ENCODE assay signal across 29 cellular contexts in genomic region chr2:172655838-172656573, GRCh38.
DNase-seq lines count a peak whose midpoint lies in the region; ATAC-seq and TF ChIP-seq lines count a peak whose summit lies in the region.
"Had no signal": no experiment of that assay in that cellular context is flagged by ENCODE, and none has a peak within 500 bp of the region (broad histone marks: within the 10 kb centered on the region; RNA-seq: fewer than 3 reads in every experiment).

No MANE protein-coding gene starts in this region.

- H2AFZ ChIP-seq in PC-3 (ENCODE audit: low read length) = peak overlapping the region; percentile 10; the same call in 1 of the 2 replicates
- H2AFZ ChIP-seq in fibroblast of lung (ENCODE audit: low read length) = no peak overlapping the region

- no peak for DNase-seq in activated naive CD4-positive, alpha-beta T cell treated with anti-CD3 and anti-CD28 coated beads, Interleukin-2, amount 50 U/mL, for 72 hours (ENCODE audit: low spot score in 2 of 2)
- no peak for DNase-seq in activated naive CD4-positive, alpha-beta T cell treated with anti-CD3 and anti-CD28 coated beads for 36 hours
- DNase-seq in PC-3 (peak; percentile 70), fibroblast of lung (ENCODE audit: low read depth in 2 of 2) (peak; percentile 15 to 52), AML-193 (lab: John Stamatoyannopoulos, UW) (no peak), type B pancreatic cell (ENCODE audit: extremely low spot score, unreplicated experiment) (no peak)
- peak in 1 of 2 donors; percentile 11 for DNase-seq in stimulated activated naive CD8-positive, alpha-beta T cell treated with anti-CD3 and anti-CD28 coated beads, Interleukin-15, amount 100 ng/mL, for 72 hours
- DNase-seq in natural killer cell treated with Interleukin-12 subunit alpha and Interleukin-12 subunit beta and Interleukin-15 and Interleukin-18, amount 100 ng/mL, for 72 hours (ENCODE audit: low spot score) = no peak
- DNase-seq: activated CD4-positive, alpha-beta memory T cell treated with anti-CD3 and anti-CD28 coated beads, Interleukin-2, amount 10 ng/mL, durations not matched to agents 7 days and 5 days; activated CD4-positive, CD25-positive, alpha-beta regulatory T cell; activated naive CD4-positive, alpha-beta T cell; amygdala; Calu3; colonic mucosa; DMS79 treated with DMSO at 0.1 percent for 48 hours; effector CD8-positive, alpha-beta T cell; heart left ventricle; NCI-H1105; NCI-H2029; NCI-H2227 treated with DMSO at 0.1 percent for 48 hours; NCI-H69; nephron progenitor cell; pancreas; Peyer's patch; retina; SHP77 treated with DMSO at 0.1 percent for 48 hours; transverse colon had no signal

- no peak overlapping the region for H3K4me3 Mint-ChIP-seq in activated naive CD4-positive, alpha-beta T cell treated with anti-CD3 and anti-CD28 coated beads for 36 hours
- H3K4me3 Mint-ChIP-seq in stimulated activated naive CD8-positive, alpha-beta T cell treated with anti-CD3 and anti-CD28 coated beads, Interleukin-15, amount 100 ng/mL, for 72 hours = no peak overlapping the region
- no peak overlapping the region for H3K4me3 Mint-ChIP-seq in type B pancreatic cell
- no peak overlapping the region for H3K4me3 Mint-ChIP-seq in natural killer cell treated with Interleukin-12 subunit alpha and Interleukin-12 subunit beta and Interleukin-15 and Interleukin-18, amount 100 ng/mL, for 72 hours
- H3K4me3 Mint-ChIP-seq: activated CD4-positive, alpha-beta memory T cell treated with anti-CD3 and anti-CD28 coated beads, Interleukin-2, amount 10 ng/mL, durations not matched to agents 7 days and 5 days; nephron progenitor cell had no signal

- H3K9me3 Mint-ChIP-seq in activated naive CD4-positive, alpha-beta T cell treated with anti-CD3 and anti-CD28 coated beads, Interleukin-2, amount 50 U/mL, for 72 hours = peaks cover 20 to 32% of the 10 kb centered on the region in 2 donors
- peaks cover 25% of the 10 kb centered on the region for H3K9me3 Mint-ChIP-seq in activated naive CD4-positive, alpha-beta T cell treated with anti-CD3 and anti-CD28 coated beads for 36 hours
- H3K9me3 Mint-ChIP-seq in stimulated activated naive CD8-positive, alpha-beta T cell treated with anti-CD3 and anti-CD28 coated beads, Interleukin-15, amount 100 ng/mL, for 72 hours = peaks cover 17 to 37% of the 10 kb centered on the region in 2 donors
- H3K9me3 Mint-ChIP-seq in type B pancreatic cell = peaks cover 15% of the 10 kb centered on the region
- H3K9me3 Mint-ChIP-seq in natural killer cell treated with Interleukin-12 subunit alpha and Interleukin-12 subunit beta and Interleukin-15 and Interleukin-18, amount 100 ng/mL, for 72 hours = peaks cover 19% of the 10 kb centered on the region

- no peaks in the 10 kb centered on the region for H3K9me2 ChIP-seq in PC-3 (replicated peaks; ENCODE audit: low read length)

- BruUV-seq in PC-3 (replicated peaks; lab: Mats Ljungman, UMichigan) = no TSS peak

- H3K4me2 ChIP-seq in PC-3 (ENCODE audit: low read length) = peak overlapping the region; percentile 70
- H3K4me2 ChIP-seq in fibroblast of lung (ENCODE audit: extremely low read depth, insufficient read depth, low read length) = peak overlapping the region; percentile 59

- no peaks in the 10 kb centered on the region for H3K79me2 ChIP-seq in PC-3 (ENCODE audit: low read length)
- no peaks in the 10 kb centered on the region for H3K79me2 ChIP-seq in fibroblast of lung (ENCODE audit: control insufficient read depth, insufficient read depth, low read length)

- ATAC-seq in activated naive CD4-positive, alpha-beta T cell treated with anti-CD3 and anti-CD28 coated beads, Interleukin-2, amount 50 U/mL, for 72 hours = peak; percentile 58 to 87
- ATAC-seq in PC-3 = peak; percentile 72
- peak; percentile 78 for ATAC-seq in stimulated activated naive CD8-positive, alpha-beta T cell treated with anti-CD3 and anti-CD28 coated beads, Interleukin-15, amount 100 ng/mL, for 72 hours
- no peak for ATAC-seq in natural killer cell treated with Interleukin-12 subunit alpha and Interleukin-12 subunit beta and Interleukin-15 and Interleukin-18, amount 100 ng/mL, for 72 hours
- ATAC-seq: heart left ventricle, pancreas had no signal

- H3K27me3 ChIP-seq in PC-3 (ENCODE audit: low read length) (no peaks in the 10 kb centered on the region), fibroblast of lung (ENCODE audit: control insufficient read depth, insufficient read depth, low read length) (no peaks in the 10 kb centered on the region)
- H3K27me3 ChIP-seq: colonic mucosa, heart left ventricle, pancreas, Peyer's patch, transverse colon had no signal

- H3K27ac ChIP-seq in PC-3 (ENCODE audit: low read length) (peak overlapping the region; percentile 99), fibroblast of lung (ENCODE audit: insufficient read depth, low read length) (peak overlapping the region; percentile 68)
- H3K27ac ChIP-seq: C4-2B, colonic mucosa, heart left ventricle, pancreas, Peyer's patch, transverse colon had no signal

- H3K36me3 ChIP-seq in PC-3 (ENCODE audit: low read depth, low read length) = no peaks in the 10 kb centered on the region; the same call in 1 of the 2 replicates
- H3K36me3 ChIP-seq in fibroblast of lung (ENCODE audit: control insufficient read depth, insufficient read depth, low read length) = no peaks in the 10 kb centered on the region
- H3K36me3 ChIP-seq: colonic mucosa, heart left ventricle, pancreas, Peyer's patch, transverse colon had no signal

- H4K20me1 ChIP-seq in PC-3 (ENCODE audit: low read length) = no peaks in the 10 kb centered on the region
- H4K20me1 ChIP-seq in fibroblast of lung (ENCODE audit: control insufficient read depth, extremely low read depth, insufficient read depth, low read length) = no peaks in the 10 kb centered on the region

- H3K27ac Mint-ChIP-seq in activated naive CD4-positive, alpha-beta T cell treated with anti-CD3 and anti-CD28 coated beads, Interleukin-2, amount 50 U/mL, for 72 hours = peak overlapping the region in 1 of 2 donors; percentile 14
- H3K27ac Mint-ChIP-seq in activated naive CD4-positive, alpha-beta T cell treated with anti-CD3 and anti-CD28 coated beads for 36 hours = no peak overlapping the region
- H3K27ac Mint-ChIP-seq in stimulated activated naive CD8-positive, alpha-beta T cell treated with anti-CD3 and anti-CD28 coated beads, Interleukin-15, amount 100 ng/mL, for 72 hours = no peak overlapping the region
- H3K27ac Mint-ChIP-seq in type B pancreatic cell = no peak overlapping the region
- no peak overlapping the region for H3K27ac Mint-ChIP-seq in natural killer cell treated with Interleukin-12 subunit alpha and Interleukin-12 subunit beta and Interleukin-15 and Interleukin-18, amount 100 ng/mL, for 72 hours
- H3K27ac Mint-ChIP-seq: activated CD4-positive, alpha-beta memory T cell treated with anti-CD3 and anti-CD28 coated beads, Interleukin-2, amount 10 ng/mL, durations not matched to agents 7 days and 5 days; nephron progenitor cell had no signal

- H3K27me3 Mint-ChIP-seq in activated naive CD4-positive, alpha-beta T cell treated with anti-CD3 and anti-CD28 coated beads for 36 hours (ENCODE audit: low read depth) = no peaks in the 10 kb centered on the region
- H3K27me3 Mint-ChIP-seq in stimulated activated naive CD8-positive, alpha-beta T cell treated with anti-CD3 and anti-CD28 coated beads, Interleukin-15, amount 100 ng/mL, for 72 hours = no peaks in the 10 kb centered on the region
- H3K27me3 Mint-ChIP-seq in type B pancreatic cell = no peaks in the 10 kb centered on the region
- H3K27me3 Mint-ChIP-seq in natural killer cell treated with Interleukin-12 subunit alpha and Interleukin-12 subunit beta and Interleukin-15 and Interleukin-18, amount 100 ng/mL, for 72 hours = peaks cover 15 to 17% of the 10 kb centered on the region in 2 donors

- intact Hi-C loops in activated naive CD4-positive, alpha-beta T cell treated with anti-CD3 and anti-CD28 coated beads for 36 hours (cut with micrococcal nuclease) = no loop called here
- intact Hi-C loops in PC-3 (cut with micrococcal nuclease) = loop anchor here (5.0 kb wide), 2 partner anchors 34 to 41 kb away; no protein-coding TSS in a partner anchor

- H3K4me3 ChIP-seq in PC-3 (ENCODE audit: low read length) (peak overlapping the region; percentile 41), fibroblast of lung (replicated peaks in 1 of 4; ENCODE audit: control extremely low read depth in 1 of 4, insufficient read depth in 1 of 4, low read depth in 3 of 4, low read length in 4 of 4) (no peak overlapping the region)
- H3K4me3 ChIP-seq: colonic mucosa, heart left ventricle, lung, pancreas, Peyer's patch, transverse colon had no signal

- peaks cover 3% of the 10 kb centered on the region for H3K4me1 Mint-ChIP-seq in activated naive CD4-positive, alpha-beta T cell treated with anti-CD3 and anti-CD28 coated beads for 36 hours (ENCODE audit: low read depth)
- H3K4me1 Mint-ChIP-seq in stimulated activated naive CD8-positive, alpha-beta T cell treated with anti-CD3 and anti-CD28 coated beads, Interleukin-15, amount 100 ng/mL, for 72 hours = peaks cover 13% of the 10 kb centered on the region
- H3K4me1 Mint-ChIP-seq in type B pancreatic cell (ENCODE audit: unreplicated experiment) = no peaks in the 10 kb centered on the region
- no peaks in the 10 kb centered on the region for H3K4me1 Mint-ChIP-seq in natural killer cell treated with Interleukin-12 subunit alpha and Interleukin-12 subunit beta and Interleukin-15 and Interleukin-18, amount 100 ng/mL, for 72 hours (ENCODE audit: low read depth in 2 of 2)
- H3K4me1 Mint-ChIP-seq: activated CD4-positive, alpha-beta memory T cell treated with anti-CD3 and anti-CD28 coated beads, Interleukin-2, amount 10 ng/mL, durations not matched to agents 7 days and 5 days; nephron progenitor cell had no signal

- TF ChIP-seq CTCF in PC-3 (conservative IDR thresholded peaks at IDR 0.05; ENCODE audit: low read depth, low read length) (no peak), fibroblast of lung (conservative IDR thresholded peaks at IDR 0.05 in 1 of 2, IDR thresholded peaks at IDR 0.05 in 1 of 2; ENCODE audit: low read depth in 1 of 2, low read length in 2 of 2) (no peak), type B pancreatic cell (conservative IDR thresholded peaks at IDR 0.05) (no peak)

- POLR2A ChIA-PET in PC-3 (lab: Charles Lee; ENCODE audit: unreplicated experiment) = no interaction called here

- H3K9ac ChIP-seq in PC-3 (ENCODE audit: low read length) (peak overlapping the region; percentile 86), fibroblast of lung (ENCODE audit: insufficient read depth, low read length) (no peak overlapping the region)

- H3K9me3 ChIP-seq in PC-3 (ENCODE audit: low read length) = peaks cover 5% of the 10 kb centered on the region; the same call in 1 of the 2 replicates
- H3K9me3 ChIP-seq in fibroblast of lung (ENCODE audit: control insufficient read depth, insufficient read depth, low read depth, low read length) = no peaks in the 10 kb centered on the region
- H3K9me3 ChIP-seq: colonic mucosa, pancreas had no signal

- H3K36me3 Mint-ChIP-seq in activated naive CD4-positive, alpha-beta T cell treated with anti-CD3 and anti-CD28 coated beads, Interleukin-2, amount 50 U/mL, for 72 hours = peaks cover 25 to 29% of the 10 kb centered on the region in 2 donors
- peaks cover 3% of the 10 kb centered on the region for H3K36me3 Mint-ChIP-seq in activated naive CD4-positive, alpha-beta T cell treated with anti-CD3 and anti-CD28 coated beads for 36 hours (ENCODE audit: low read depth)
- H3K36me3 Mint-ChIP-seq in type B pancreatic cell = no peaks in the 10 kb centered on the region
- peaks cover 21% of the 10 kb centered on the region for H3K36me3 Mint-ChIP-seq in natural killer cell treated with Interleukin-12 subunit alpha and Interleukin-12 subunit beta and Interleukin-15 and Interleukin-18, amount 100 ng/mL, for 72 hours

- peaks cover 10% of the 10 kb centered on the region for H3F3A ChIP-seq in PC-3 (ENCODE audit: low read length, unreplicated experiment)

- H3K4me1 ChIP-seq in PC-3 (ENCODE audit: insufficient read depth, low read length) = peaks cover 21% of the 10 kb centered on the region
- H3K4me1 ChIP-seq in fibroblast of lung (ENCODE audit: control insufficient read depth, extremely low read depth, insufficient read depth, low read length) = peaks cover 3% of the 10 kb centered on the region
- H3K4me1 ChIP-seq: colonic mucosa, heart left ventricle, pancreas, Peyer's patch, transverse colon had no signal

- CTCF ChIA-PET in activated naive CD4-positive, alpha-beta T cell treated with anti-CD3 and anti-CD28 coated beads for 36 hours (lab: Charles Lee) = interaction anchor here (1.1 kb wide), 2 partner anchors 19 to 55 kb away, joined by 3 read pairs; no protein-coding TSS in a partner anchor
- CTCF ChIA-PET in PC-3 (lab: Charles Lee) = interaction anchor here (0.5 to 0.9 kb wide), 3 partner anchors 55 to 1072 kb away, joined by 3 read pairs; no protein-coding TSS in a partner anchor

Comparison
In these comparisons a context has a peak if more than half of its experiments do, and no peak if none do; other contexts are left out.
1. ATAC-seq: peak in activated naive CD4-positive, alpha-beta T cell treated with anti-CD3 and anti-CD28 coated beads, Interleukin-2, amount 50 U/mL, for 72 hours (2 of 2), PC-3 (single experiment) and stimulated activated naive CD8-positive, alpha-beta T cell treated with anti-CD3 and anti-CD28 coated beads, Interleukin-15, amount 100 ng/mL, for 72 hours (single experiment); none in natural killer cell treated with Interleukin-12 subunit alpha and Interleukin-12 subunit beta and Interleukin-15 and Interleukin-18, amount 100 ng/mL, for 72 hours (0 of 2).
2. DNase-seq: peak in PC-3 (single experiment) and fibroblast of lung (2 of 2); none in activated naive CD4-positive, alpha-beta T cell treated with anti-CD3 and anti-CD28 coated beads, Interleukin-2, amount 50 U/mL, for 72 hours (0 of 2), activated naive CD4-positive, alpha-beta T cell treated with anti-CD3 and anti-CD28 coated beads for 36 hours (single experiment), AML-193 (0 of 2), type B pancreatic cell (single experiment) and natural killer cell treated with Interleukin-12 subunit alpha and Interleukin-12 subunit beta and Interleukin-15 and Interleukin-18, amount 100 ng/mL, for 72 hours (single experiment).